ENCODE assay signal across 8 cellular contexts in the genomic region with DNA sequence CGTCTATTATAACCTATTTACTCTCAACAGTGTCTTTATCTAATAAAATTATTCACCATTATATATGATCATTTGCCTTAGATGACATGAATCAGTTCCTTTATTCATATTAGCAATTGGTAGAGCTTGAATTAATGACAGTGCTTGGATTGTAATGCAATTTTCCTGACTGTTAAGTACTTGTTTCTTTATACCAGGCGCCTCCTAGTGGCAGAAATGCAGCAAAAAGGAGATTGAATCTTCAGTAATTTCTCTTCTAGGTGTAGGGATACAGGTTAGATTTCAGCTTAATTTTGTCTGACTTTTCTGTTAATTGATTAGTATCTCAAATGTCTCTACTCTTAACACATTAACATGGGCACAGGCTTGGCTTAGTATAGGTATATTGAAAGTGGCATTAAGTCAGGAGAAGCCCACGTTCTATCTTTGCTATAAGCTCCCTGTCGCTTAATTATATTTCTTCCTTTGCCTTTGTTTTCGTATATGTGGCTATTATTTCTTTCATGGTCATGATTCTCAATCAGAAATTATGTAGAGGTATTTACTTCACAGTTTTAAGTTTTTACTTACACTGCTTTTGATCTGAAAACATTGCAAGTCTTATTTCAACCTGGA. TPM values are rescaled to one million over a fixed set of nuclear protein-coding genes. Genes with fewer than 3 reads are reported as not detected.
DNase-seq lines count a peak whose midpoint lies in the region; ATAC-seq and TF ChIP-seq lines count a peak whose summit lies in the region.

No MANE protein-coding gene starts in this region.

- no peaks in the 10 kb centered on the region for H3K4me1 ChIP-seq in CD4-positive, CD25-positive, alpha-beta regulatory T cell (ENCODE audit: control insufficient read depth, insufficient read depth, low read length, poor library complexity, severe bottlenecking)

- H3K4me3 Mint-ChIP-seq in CD4-positive, CD25-positive, alpha-beta regulatory T cell = no peak overlapping the region
- H3K4me3 Mint-ChIP-seq in HFFc6 (no peak overlapping the region), endothelial cell (ENCODE audit: unreplicated experiment) (no peak overlapping the region)

- H3K36me3 Mint-ChIP-seq in CD4-positive, CD25-positive, alpha-beta regulatory T cell = no peaks in the 10 kb centered on the region
- H3K36me3 Mint-ChIP-seq in HFFc6 (ENCODE audit: low read depth) (no peaks in the 10 kb centered on the region), endothelial cell (ENCODE audit: low read depth, unreplicated experiment) (no peaks in the 10 kb centered on the region)

- no peaks in the 10 kb centered on the region for H3K4me1 Mint-ChIP-seq in CD4-positive, CD25-positive, alpha-beta regulatory T cell
- H3K4me1 Mint-ChIP-seq in HFFc6 (ENCODE audit: low read depth) (no peaks in the 10 kb centered on the region), endothelial cell (ENCODE audit: unreplicated experiment) (peaks cover 4% of the 10 kb centered on the region)

- peaks cover 49% of the 10 kb centered on the region for H3K27me3 Mint-ChIP-seq in CD4-positive, CD25-positive, alpha-beta regulatory T cell
- peaks cover 7% of the 10 kb centered on the region; the same call in 1 of the 2 replicates for H3K27me3 Mint-ChIP-seq in HFFc6 (ENCODE audit: insufficient read depth)
- peaks cover 3% of the 10 kb centered on the region for H3K27me3 Mint-ChIP-seq in endothelial cell (ENCODE audit: unreplicated experiment)

- H3K27ac ChIP-seq in CD4-positive, CD25-positive, alpha-beta regulatory T cell (ENCODE audit: insufficient read depth, low read length, poor library complexity, severe bottlenecking) = no peak overlapping the region
- no peak overlapping the region for H3K27ac ChIP-seq in substantia nigra (ENCODE audit: low read depth, low read length, poor library complexity, severe bottlenecking)

- peak; percentile 38 to 72 (median 52) for DNase-seq in CD4-positive, CD25-positive, alpha-beta regulatory T cell
- DNase-seq in HFFc6 (peak; percentile 53), NCI-H460 (ENCODE audit: extremely low read depth, low read depth) (peak; percentile 56), endothelial cell (ENCODE audit: low spot score) (peak; percentile 71), midbrain (lab: John Stamatoyannopoulos, UW) (peak; percentile 80), substantia nigra (lab: John Stamatoyannopoulos, UW) (peak in 27 of 49 donors; percentile 1 to 81 (median 48))
- peak; percentile 57 for DNase-seq in activated CD4-positive, alpha-beta T cell treated with anti-CD3 and anti-CD28 coated beads, Interleukin-2, amount 50 U/mL, for 1 hour

- H3K4me3 ChIP-seq in CD4-positive, CD25-positive, alpha-beta regulatory T cell (ENCODE audit: low read depth, low read length) = no peak overlapping the region

- peak; percentile 99 for TF ChIP-seq CTCF in HFFc6 (IDR thresholded peaks at IDR 0.05)
- TF ChIP-seq CTCF in endothelial cell (IDR thresholded peaks at IDR 0.05; ENCODE audit: unreplicated experiment) = peak; percentile 95

- ATAC-seq in CD4-positive, CD25-positive, alpha-beta regulatory T cell (ENCODE audit: low read depth in 2 of 2) = no peak
- ATAC-seq in GM18873 (IDR thresholded peaks at IDR 0.05; ENCODE audit: low FRiP score, unreplicated experiment) = no peak

- H3K36me3 ChIP-seq in CD4-positive, CD25-positive, alpha-beta regulatory T cell (ENCODE audit: control insufficient read depth, insufficient read depth, low read length) = no peaks in the 10 kb centered on the region

- H3K27ac Mint-ChIP-seq in CD4-positive, CD25-positive, alpha-beta regulatory T cell = no peak overlapping the region
- H3K27ac Mint-ChIP-seq in HFFc6 = no peak overlapping the region
- no peak overlapping the region for H3K27ac Mint-ChIP-seq in endothelial cell (ENCODE audit: unreplicated experiment)

- no peaks in the 10 kb centered on the region for H3K9me3 ChIP-seq in CD4-positive, CD25-positive, alpha-beta regulatory T cell (ENCODE audit: control insufficient read depth in 2 of 2, low read length in 2 of 2)

- H3K27me3 ChIP-seq in CD4-positive, CD25-positive, alpha-beta regulatory T cell (ENCODE audit: control insufficient read depth, insufficient read depth, low read length) = peaks cover 9% of the 10 kb centered on the region

- H3K9me3 Mint-ChIP-seq in CD4-positive, CD25-positive, alpha-beta regulatory T cell = peaks cover 0 to 4% (median 0%) of the 10 kb centered on the region in 7 donors
- no peaks in the 10 kb centered on the region for H3K9me3 Mint-ChIP-seq in HFFc6
- no peaks in the 10 kb centered on the region for H3K9me3 Mint-ChIP-seq in endothelial cell (ENCODE audit: unreplicated experiment)

RNA-seq across cellular contexts. Expression of a gene that starts 9.1 kb away (rescaled TPM):
- total RNA-seq in CD4-positive, CD25-positive, alpha-beta regulatory T cell = not detected
- polyA plus RNA-seq in CD4-positive, CD25-positive, alpha-beta regulatory T cell = under 1 TPM in 2 of 4 donors, not detected in 2; 0.20 to 0.42 TPM
- 10 to 100 TPM; 57.5 to 75.3 (median 61.4) TPM for total RNA-seq in HFFc6 (2021; fragmentation: NEBNext Ultra II Directional; extraction: Animal tissue kit (Norgen Biotek cat#: 25700))
- total RNA-seq in NCI-H460 (2014; rRNA removed; shearing (Covaris generic)) = 18.3 and 19.4 TPM in 2 replicates
- polyA plus RNA-seq in NCI-H460 (2014; cell fraction: nucleus; rRNA removed) = 5.1 and 6.6 TPM in 2 replicates
- 38.5 TPM for total RNA-seq in endothelial cell (ENCODE audit: unreplicated experiment)

RNA-seq across cellular contexts. Expression of a gene that starts 43.3 kb away (rescaled TPM):
- 28.3 TPM for total RNA-seq in CD4-positive, CD25-positive, alpha-beta regulatory T cell
- 10 to 100 TPM; 14.3 to 24.6 (median 19.5) TPM for polyA plus RNA-seq in CD4-positive, CD25-positive, alpha-beta regulatory T cell
- total RNA-seq in HFFc6 (2021; fragmentation: NEBNext Ultra II Directional; extraction: Animal tissue kit (Norgen Biotek cat#: 25700)) = 10 to 100 TPM; 43.1 to 56.0 (median 47.2) TPM
- 14.6 and 14.9 TPM in 2 replicates for total RNA-seq in NCI-H460 (2014; rRNA removed; shearing (Covaris generic))
- 11.2 and 19.6 TPM in 2 replicates for polyA plus RNA-seq in NCI-H460 (2014; cell fraction: nucleus; rRNA removed)
- 34.1 TPM for total RNA-seq in endothelial cell (ENCODE audit: unreplicated experiment)

Comparison
In these comparisons a context has a peak if more than half of its experiments do, and no peak if none do; other contexts are left out.
1. RNA of a gene that starts 9.1 kb away (total RNA-seq): 57.5 to 75.3 TPM in HFFc6, 38.5 TPM in endothelial cell (single experiment) and 18.3 to 19.4 TPM in NCI-H460; not detected in CD4-positive, CD25-positive, alpha-beta regulatory T cell (single experiment); every median in the first group is over 10 times any median in the second.
2. Peak in every context shown above with its lines, with median percentiles within 50 percentile points of each other: DNase-seq.